Comparison of ENCODE assay signal across 12 cellular contexts in genomic region chr2:28648671-28649395, GRCh38.
DNase-seq lines count a peak whose midpoint lies in the region; ATAC-seq, FAIRE-seq and TF ChIP-seq lines count a peak whose summit lies in the region.
"Had no signal": no experiment of that assay in that cellular context is flagged by ENCODE, and none has a peak within 500 bp of the region (broad histone marks: within the 10 kb centered on the region; RNA-seq: fewer than 3 reads in every experiment).

No MANE protein-coding gene starts in this region.

- ATAC-seq in right cardiac atrium (no peak), HG03175 (IDR thresholded peaks at IDR 0.05; ENCODE audit: unreplicated experiment) (no peak)

- no peaks in the 10 kb centered on the region for H3K36me3 Mint-ChIP-seq in astrocyte (ENCODE audit: low read depth, unreplicated experiment)
- H3K36me3 Mint-ChIP-seq in neural progenitor cell, result peaks cover 2% of the 10 kb centered on the region

- H2AFZ ChIP-seq in astrocyte (ENCODE audit: low read depth, low read length) (no peak overlapping the region), neural progenitor cell (replicated peaks) (no peak overlapping the region)

- H3K4me3 Mint-ChIP-seq in astrocyte (ENCODE audit: unreplicated experiment) (no peak overlapping the region), neural progenitor cell (peak overlapping the region; percentile 25)

- H3K4me3 ChIP-seq in left ventricle myocardium inferior (no peak overlapping the region), right cardiac atrium (ENCODE audit: low read length) (no peak overlapping the region), astrocyte (ENCODE audit: insufficient read depth, low read depth, low read length) (no peak overlapping the region), neural progenitor cell (no peak overlapping the region), colonic mucosa (no peak overlapping the region)

- peaks cover 5% of the 10 kb centered on the region for H3K4me1 ChIP-seq in left ventricle myocardium inferior
- no peaks in the 10 kb centered on the region for H3K4me1 ChIP-seq in right cardiac atrium (ENCODE audit: control insufficient read depth, insufficient read depth, low read length)
- peaks cover 22% of the 10 kb centered on the region for H3K4me1 ChIP-seq in astrocyte (ENCODE audit: insufficient read depth, low read length)
- H3K4me1 ChIP-seq in neural progenitor cell, result peaks cover 13% of the 10 kb centered on the region
- H3K4me1 ChIP-seq in colonic mucosa, result no peaks in the 10 kb centered on the region

- FAIRE-seq in astrocyte (lab: Jason Lieb, UNC), result no peak
- FAIRE-seq: urothelium cell line had no signal

- H3K9me3 ChIP-seq in left ventricle myocardium inferior (replicated peaks) (no peaks in the 10 kb centered on the region), right cardiac atrium (ENCODE audit: control insufficient read depth, low read length) (no peaks in the 10 kb centered on the region), astrocyte (ENCODE audit: insufficient read depth, low read depth, low read length) (no peaks in the 10 kb centered on the region), neural progenitor cell (ENCODE audit: low read depth) (no peaks in the 10 kb centered on the region), colonic mucosa (no peaks in the 10 kb centered on the region)

- H3K27ac Mint-ChIP-seq in astrocyte (ENCODE audit: unreplicated experiment), result peak overlapping the region; percentile 54
- no peak overlapping the region for H3K27ac Mint-ChIP-seq in neural progenitor cell

- H3F3A ChIP-seq in neural progenitor cell (ENCODE audit: low read depth), result no peaks in the 10 kb centered on the region

- no peak for DNase-seq in left ventricle myocardium inferior
- no peak for DNase-seq in right cardiac atrium
- no peak for DNase-seq in astrocyte (ENCODE audit: low read depth)
- no peak for DNase-seq in neural progenitor cell (ENCODE audit: low spot score)
- no peak for DNase-seq in colonic mucosa
- no peak for DNase-seq in retina
- no peak for DNase-seq in dermis blood vessel endothelial cell
- DNase-seq: effector memory CD4-positive, alpha-beta T cell; NCI-H1417 treated with DMSO at 0.1 percent for 48 hours; NCI-H526 treated with DMSO at 0.1 percent for 48 hours had no signal

- H3K9me3 Mint-ChIP-seq in astrocyte (ENCODE audit: unreplicated experiment) (no peaks in the 10 kb centered on the region), neural progenitor cell (no peaks in the 10 kb centered on the region)

- intact Hi-C loops in left ventricle myocardium inferior (cut with micrococcal nuclease) (no loop called here), right cardiac atrium (cut with DNase I) (no loop called here), colonic mucosa (cut with DNase I) (no loop called here)

- H3K36me3 ChIP-seq in left ventricle myocardium inferior (no peaks in the 10 kb centered on the region), astrocyte (ENCODE audit: insufficient read depth, low read length) (no peaks in the 10 kb centered on the region), neural progenitor cell (no peaks in the 10 kb centered on the region), colonic mucosa (no peaks in the 10 kb centered on the region)

- H3K27ac ChIP-seq in left ventricle myocardium inferior (replicated peaks) (peak overlapping the region; percentile 38), right cardiac atrium (ENCODE audit: low read length) (no peak overlapping the region), astrocyte (ENCODE audit: low read depth, low read length) (no peak overlapping the region), neural progenitor cell (no peak overlapping the region), colonic mucosa (no peak overlapping the region)

- WGBS in right cardiac atrium, result 62% methylated on average over 4 of the region's 4 CpGs

- H3K27me3 ChIP-seq in left ventricle myocardium inferior (ENCODE audit: low read depth) (no peaks in the 10 kb centered on the region), right cardiac atrium (ENCODE audit: control insufficient read depth, insufficient read depth) (no peaks in the 10 kb centered on the region), astrocyte (ENCODE audit: insufficient read depth, low read length) (no peaks in the 10 kb centered on the region), neural progenitor cell (no peaks in the 10 kb centered on the region), colonic mucosa (no peaks in the 10 kb centered on the region)

- H3K27me3 Mint-ChIP-seq in astrocyte (ENCODE audit: low read depth, unreplicated experiment) (no peaks in the 10 kb centered on the region), neural progenitor cell (ENCODE audit: insufficient read depth, low read depth) (peaks cover 10% of the 10 kb centered on the region)

- H3K9ac ChIP-seq in astrocyte (ENCODE audit: low read length), result no peak overlapping the region
- H3K9ac ChIP-seq in neural progenitor cell, result no peak overlapping the region
- H3K9ac ChIP-seq in colonic mucosa (ENCODE audit: low read depth in 2 of 2, low read length in 2 of 2), result no peak overlapping the region

- H3K79me2 ChIP-seq in astrocyte (ENCODE audit: insufficient read depth, low read length) (no peaks in the 10 kb centered on the region), neural progenitor cell (ENCODE audit: low read depth) (no peaks in the 10 kb centered on the region)

- peak overlapping the region; percentile 35 for H3K4me2 ChIP-seq in astrocyte (ENCODE audit: low read length)
- no peak overlapping the region for H3K4me2 ChIP-seq in neural progenitor cell

- H4K20me1 ChIP-seq in astrocyte (ENCODE audit: insufficient read depth, low read length) (no peaks in the 10 kb centered on the region), neural progenitor cell (ENCODE audit: low read depth) (no peaks in the 10 kb centered on the region)

- peaks cover 34% of the 10 kb centered on the region for H3K4me1 Mint-ChIP-seq in astrocyte (ENCODE audit: low read depth, unreplicated experiment)
- peaks cover 52% of the 10 kb centered on the region for H3K4me1 Mint-ChIP-seq in neural progenitor cell

- TF ChIP-seq CTCF in left ventricle myocardium inferior (IDR thresholded peaks at IDR 0.05; ENCODE audit: borderline replicate concordance) (no peak), astrocyte (IDR thresholded peaks at IDR 0.05; ENCODE audit: insufficient read depth, low read depth, low read length) (no peak), neural progenitor cell (IDR thresholded peaks at IDR 0.05) (no peak), colonic mucosa (IDR thresholded peaks at IDR 0.05) (no peak)
